Comparison of ENCODE assay signal across 20 cellular contexts in the genomic region with DNA sequence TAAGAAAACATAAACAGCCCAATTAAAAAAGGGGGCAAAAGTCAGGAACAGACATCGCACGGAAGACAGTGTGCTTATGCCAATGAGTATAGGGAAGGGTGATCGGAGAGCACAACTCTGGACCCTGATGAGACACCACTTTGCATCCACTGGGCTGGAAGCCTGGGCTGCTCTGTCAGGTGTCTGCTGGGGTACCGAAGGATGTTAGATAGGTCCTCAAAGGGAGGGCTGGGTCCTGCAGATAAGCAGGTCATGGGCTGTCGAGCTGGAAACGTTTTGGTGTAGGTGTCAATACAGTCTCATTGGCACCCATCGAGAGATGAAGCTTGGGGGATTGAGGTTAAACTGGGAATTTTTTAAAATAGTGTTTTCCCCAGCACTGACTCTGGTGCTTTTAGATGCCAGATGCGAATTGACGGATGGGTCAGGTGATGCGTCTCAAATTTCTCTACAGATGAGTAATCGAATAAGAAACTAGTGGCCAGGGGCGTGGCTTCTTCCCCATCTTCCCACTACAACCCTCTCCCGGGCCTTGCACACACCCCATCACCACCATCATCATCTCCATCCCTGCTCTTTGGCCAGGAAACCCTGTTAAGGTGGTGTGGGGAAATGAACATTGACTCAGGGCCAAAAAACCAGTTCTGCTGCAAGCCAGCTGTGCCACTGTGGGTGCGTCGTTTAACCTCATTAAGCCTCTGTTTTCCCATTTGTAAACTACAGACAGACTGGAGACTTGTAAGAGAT. TPM values are rescaled to one million over a fixed set of nuclear protein-coding genes. Genes with fewer than 3 reads are reported as not detected.
DNase-seq lines count a peak whose midpoint lies in the region; ATAC-seq, FAIRE-seq and TF ChIP-seq lines count a peak whose summit lies in the region.
"Had no signal": no experiment of that assay in that cellular context is flagged by ENCODE, and none has a peak within 500 bp of the region (broad histone marks: within the 10 kb centered on the region; RNA-seq: fewer than 3 reads in every experiment).

No MANE protein-coding gene starts in this region.

- H2BK5ac ChIP-seq in mesendoderm (ENCODE audit: low read length) = no peak overlapping the region

- H3K79me2 ChIP-seq in HepG2 (ENCODE audit: insufficient read depth, low read length) (no peaks in the 10 kb centered on the region), mesendoderm (ENCODE audit: control insufficient read depth, insufficient read depth, low read length) (no peaks in the 10 kb centered on the region)

- no peaks in the 10 kb centered on the region for H3K27me3 ChIP-seq in BLaER1 treated with 17β-estradiol and CSF1 and Interleukin-3, amounts not matched to agents 10 nM and 100 nM
- H3K27me3 ChIP-seq in HepG2 (ENCODE audit: control insufficient read depth in 1 of 2, insufficient read depth in 2 of 2, low read length in 2 of 2) = peaks cover 0 to 7% of the 10 kb centered on the region in 2 experiments; a peak in 3 of 5 replicates
- H3K27me3 ChIP-seq in mesendoderm (ENCODE audit: insufficient read depth, low read length, poor library complexity) = no peaks in the 10 kb centered on the region

- no peak overlapping the region for H2AK5ac ChIP-seq in mesendoderm (ENCODE audit: low read length)

- H4K5ac ChIP-seq in mesendoderm (ENCODE audit: low read length) = no peak overlapping the region

- ATAC-seq in HepG2 = no peak
- ATAC-seq: left lung had no signal

- no peak for TF ChIP-seq CTCF in GM12865 (IDR thresholded peaks at IDR 0.05; ENCODE audit: insufficient read depth, low read depth, low read length, missing control alignments)
- TF ChIP-seq CTCF in RWPE1 (conservative IDR thresholded peaks at IDR 0.05; ENCODE audit: low read depth) = no peak
- TF ChIP-seq CTCF in HepG2 (CRISPR knock-in tag; IDR thresholded peaks at IDR 0.05) = no peak

- CTCF ChIA-PET in RWPE1 (lab: Yijun Ruan, JAX) (interaction anchor here (0.6 kb wide), 1 partner anchor 30 kb away, joined by 4 read pairs; no protein-coding TSS in a partner anchor), HepG2 (lab: Yijun Ruan, JAX; ENCODE audit: low intra/inter-chr PET ratio, low total read pairs) (no interaction called here)

- BruUV-seq in HepG2 (replicated peaks; lab: Mats Ljungman, UMichigan) = no TSS peak

- peaks cover 66 to 100% (median 99%) of the 10 kb centered on the region in 10 experiments for H3K4me1 ChIP-seq in BLaER1 treated with 17β-estradiol and CSF1 and Interleukin-3, amounts not matched to agents 10 nM and 100 nM
- peaks cover 72% of the 10 kb centered on the region for H3K4me1 ChIP-seq in HepG2 (ENCODE audit: insufficient read depth, low read length)
- H3K4me1 ChIP-seq in mesendoderm (ENCODE audit: control insufficient read depth, low read depth, low read length) = no peaks in the 10 kb centered on the region
- H3K4me1 ChIP-seq: HAP-1 had no signal

- 0 out of 22 replicates have a peak, but pooled peaks cover 0 to 13% (median 0%) of the 10 kb centered on the region in 11 experiments for H3K36me3 ChIP-seq in BLaER1 treated with 17β-estradiol and CSF1 and Interleukin-3, amounts not matched to agents 10 nM and 100 nM
- H3K36me3 ChIP-seq in HepG2 (replicated peaks in 1 of 2; ENCODE audit: control insufficient read depth in 1 of 2, insufficient read depth in 2 of 2, low read length in 2 of 2) = no peaks in the 10 kb centered on the region
- no peaks in the 10 kb centered on the region for H3K36me3 ChIP-seq in mesendoderm (ENCODE audit: control insufficient read depth, insufficient read depth, low read length)
- H3K36me3 ChIP-seq: HAP-1, left lung had no signal

- TF ChIP-seq POLR2A in HepG2 (IDR thresholded peaks at IDR 0.05; ENCODE audit: insufficient read depth in 1 of 2, low read depth in 2 of 2, low read length in 2 of 2) = no peak

- no peak overlapping the region for H4K8ac ChIP-seq in mesendoderm (ENCODE audit: low read depth, low read length)

- no peak overlapping the region for H3K18ac ChIP-seq in mesendoderm (ENCODE audit: low read length)

- no peak overlapping the region for H2AFZ ChIP-seq in HepG2 (ENCODE audit: low read length)

- peaks cover 0 to 19% (median 8%) of the 10 kb centered on the region in 11 experiments; a peak in 14 of 22 replicates for H3K9me3 ChIP-seq in BLaER1 treated with 17β-estradiol and CSF1 and Interleukin-3, amounts not matched to agents 10 nM and 100 nM (replicated peaks in 1 of 11)
- H3K9me3 ChIP-seq in HepG2 (ENCODE audit: low read length) = peaks cover 5% of the 10 kb centered on the region; the same call in 1 of the 2 replicates
- H3K9me3 ChIP-seq: SK-N-SH had no signal

- H3K4ac ChIP-seq in mesendoderm (ENCODE audit: low read depth, low read length) = no peak overlapping the region

- no peak for FAIRE-seq in HepG2 (lab: Jason Lieb, UNC)
- FAIRE-seq: endometrium, GM18507 had no signal

- POLR2A ChIA-PET in RWPE1 (lab: Yijun Ruan, JAX; ENCODE audit: low non-redundant PET) = no interaction called here
- POLR2A ChIA-PET in HepG2 (lab: Yijun Ruan, JAX) = no interaction called here

- H3K9ac ChIP-seq in BLaER1 treated with 17β-estradiol and CSF1 and Interleukin-3, amounts not matched to agents 10 nM and 100 nM = peak overlapping the region in 8 of 11 experiments; percentile 39 to 92 (median 76); a peak in 12 of 22 replicates
- no peak overlapping the region for H3K9ac ChIP-seq in HepG2 (ENCODE audit: insufficient read depth, low read depth, low read length)
- H3K9ac ChIP-seq in mesendoderm (ENCODE audit: low read length) = no peak overlapping the region
- H3K9ac ChIP-seq: SK-N-SH had no signal

- peak; percentile 44 for DNase-seq in GM12865 (ENCODE audit: low read depth)
- peak; percentile 27 for DNase-seq in RWPE1 (ENCODE audit: low spot score)
- DNase-seq in HepG2 (ENCODE audit: low spot score) = no peak
- no peak for DNase-seq in NCI-H1436 treated with DMSO at 0.1 percent for 48 hours (lab: John Stamatoyannopoulos, UW)
- no peak for DNase-seq in NOMO-1 (lab: John Stamatoyannopoulos, UW; ENCODE audit: unreplicated experiment in 2 of 2)
- DNase-seq in mesendoderm = no peak
- DNase-seq: activated CD4-positive, CD25-positive, alpha-beta regulatory T cell treated with anti-CD3 and anti-CD28 coated beads, Interleukin-2, amount 50 U/mL, for 72 hours; activated naive CD4-positive, alpha-beta T cell; anterior cingulate cortex; foreskin fibroblast; Kasumi-1; left lung; NCI-H187; NCI-H510A; SK-N-SH; T1000 had no signal

- WGBS in HepG2 (ENCODE audit: low lambda C conversion rate) = 70% methylated on average over 15 of the region's 15 CpGs
- WGBS in mesendoderm (ENCODE audit: extremely low coverage, insufficient coverage, low lambda C conversion rate) = no CpG with 5 or more reads among the region's 15 CpGs

- H3K23ac ChIP-seq in mesendoderm (ENCODE audit: low read length) = no peak overlapping the region

- no peak overlapping the region for H2BK15ac ChIP-seq in mesendoderm (replicated peaks; ENCODE audit: low read depth)

- 0 out of 20 replicates have a peak overlapping the region, but pooled peaks of 1 of the 10 experiments have one; percentile 1 for H3K4me3 ChIP-seq in BLaER1 treated with 17β-estradiol and CSF1 and Interleukin-3, amounts not matched to agents 10 nM and 100 nM
- no peak overlapping the region for H3K4me3 ChIP-seq in GM12865 (ENCODE audit: low read depth, low read length)
- no peak overlapping the region for H3K4me3 ChIP-seq in HepG2 (replicated peaks in 1 of 3; ENCODE audit: insufficient read depth in 1 of 3, low read depth in 2 of 3, low read length in 3 of 3)
- H3K4me3 ChIP-seq in mesendoderm (ENCODE audit: low read length) = no peak overlapping the region
- H3K4me3 ChIP-seq: HAP-1, left lung had no signal

- H3K56ac ChIP-seq in mesendoderm (ENCODE audit: low read length) = no peak overlapping the region

- peak overlapping the region; percentile 40 to 94 (median 84) for H3K4me2 ChIP-seq in BLaER1 treated with 17β-estradiol and CSF1 and Interleukin-3, amounts not matched to agents 10 nM and 100 nM
- H3K4me2 ChIP-seq in HepG2 (ENCODE audit: low read depth, low read length) = no peak overlapping the region
- no peak overlapping the region for H3K4me2 ChIP-seq in mesendoderm (ENCODE audit: low read length)
- H3K4me2 ChIP-seq: SK-N-SH had no signal

- H2BK120ac ChIP-seq in mesendoderm (ENCODE audit: low read depth, low read length) = no peak overlapping the region

- in situ Hi-C loops in HepG2 (cut with HindIII; ENCODE audit: extremely low pct_ligation_motif_present, low pct_unique_long_range_greater_than_20kb) = no loop called here

- peak overlapping the region; percentile 69 to 99 (median 97); a peak in 21 of 22 replicates for H3K27ac ChIP-seq in BLaER1 treated with 17β-estradiol and CSF1 and Interleukin-3, amounts not matched to agents 10 nM and 100 nM
- H3K27ac ChIP-seq in RWPE1 (no peak overlapping the region), HepG2 (ENCODE audit: extremely low read length, insufficient read depth, low read length) (no peak overlapping the region), mesendoderm (ENCODE audit: low read depth, low read length) (no peak overlapping the region)
- H3K27ac ChIP-seq: left lung had no signal

- no peak for TF ChIP-seq EP300 in HepG2 (IDR thresholded peaks at IDR 0.05; ENCODE audit: low read depth in 2 of 2, low read length in 2 of 2)
- no peak for TF ChIP-seq EP300 in HepG2 (CRISPR knock-in tag; IDR thresholded peaks at IDR 0.05; ENCODE audit: borderline replicate concordance)

- TF ChIP-seq RAD21 in HepG2 (CRISPR knock-in tag; IDR thresholded peaks at IDR 0.05) = no peak

- no peaks in the 10 kb centered on the region for H4K20me1 ChIP-seq in BLaER1 treated with 17β-estradiol and CSF1 and Interleukin-3, amounts not matched to agents 10 nM and 100 nM
- H4K20me1 ChIP-seq in HepG2 (ENCODE audit: insufficient read depth, low read length) = no peaks in the 10 kb centered on the region

- no peaks in the 10 kb centered on the region for H3K79me1 ChIP-seq in mesendoderm (ENCODE audit: low read length)

- intact Hi-C loops in HepG2 (cut with micrococcal nuclease; ENCODE audit: unreplicated experiment) = no loop called here

RNA-seq across cellular contexts. Expression of a gene that starts 47.8 kb away (rescaled TPM):
- not detected in 2 replicates for total RNA-seq in HepG2 (2016; rRNA removed; fragmentation: Illumina TruSeq; extraction: Trizol)
- not detected in 2 replicates for total RNA-seq in HepG2 (2016; cell fraction: cytosol; rRNA removed; fragmentation: Illumina TruSeq; extraction: Trizol; ENCODE audit: low read depth)
- not detected in 2 replicates for total RNA-seq in HepG2 (2016; cell fraction: insoluble cytoplasmic fraction; rRNA removed; fragmentation: Illumina TruSeq; extraction: Trizol)
- total RNA-seq in HepG2 (2016; cell fraction: membrane; rRNA removed; fragmentation: Illumina TruSeq; extraction: Trizol) = not detected in 2 replicates
- not detected in 2 replicates for total RNA-seq in HepG2 (2016; cell fraction: nucleus; rRNA removed; fragmentation: Illumina TruSeq; extraction: Trizol)
- polyA plus RNA-seq in HepG2 (2011; rRNA removed) = not detected in 2 replicates
- 0.05 TPM in 1 of 2 replicates, not detected in the other for polyA plus RNA-seq in HepG2 (2011; cell fraction: cytosol; rRNA removed)
- polyA plus RNA-seq in HepG2 (2011; cell fraction: nucleus; rRNA removed) = 0.28 TPM in 1 of 2 replicates, not detected in the other
- polyA plus RNA-seq in HepG2 (2012) = not detected in 2 replicates
- not detected in 2 replicates for polyA plus RNA-seq in HepG2 (2016; cell fraction: cytosol; fragmentation: Illumina TruSeq; extraction: Trizol; ENCODE audit: low read depth)
- not detected in 2 replicates for polyA plus RNA-seq in HepG2 (2016; cell fraction: insoluble cytoplasmic fraction; fragmentation: Illumina TruSeq; extraction: Trizol; ENCODE audit: low read depth)
- polyA plus RNA-seq in HepG2 (2016; cell fraction: membrane; fragmentation: Illumina TruSeq; extraction: Trizol; ENCODE audit: low read depth) = not detected in 2 replicates
- not detected in 2 replicates for polyA plus RNA-seq in HepG2 (2016; cell fraction: nucleus; fragmentation: Illumina TruSeq; extraction: Trizol; ENCODE audit: insufficient read depth, low read depth)
- polyA minus RNA-seq in HepG2 (2011; rRNA and poly(A)+ RNA removed; ENCODE audit: low replicate concordance) = 0.61 TPM in 1 of 2 replicates, not detected in the other
- polyA minus RNA-seq in HepG2 (2011; cell fraction: cytosol; rRNA and poly(A)+ RNA removed) = not detected in 2 replicates
- polyA minus RNA-seq in HepG2 (2011; cell fraction: nucleus; rRNA and poly(A)+ RNA removed) = not detected in 2 replicates
- 0.07 TPM for polyA plus RNA-seq in mesendoderm (2013, experiment 1 of 2)
- polyA plus RNA-seq in mesendoderm (2013, experiment 2 of 2) = 0.07 TPM
- polyA plus RNA-seq: SK-N-SH had no signal

RNA-seq across cellular contexts. Expression of a gene that starts 51.7 kb away (rescaled TPM):
- total RNA-seq in HepG2 (2016; rRNA removed; fragmentation: Illumina TruSeq; extraction: Trizol) = 631 and 658 TPM in 2 replicates
- total RNA-seq in HepG2 (2016; cell fraction: cytosol; rRNA removed; fragmentation: Illumina TruSeq; extraction: Trizol; ENCODE audit: low read depth) = 381 and 407 TPM in 2 replicates
- total RNA-seq in HepG2 (2016; cell fraction: insoluble cytoplasmic fraction; rRNA removed; fragmentation: Illumina TruSeq; extraction: Trizol) = 648 and 655 TPM in 2 replicates
- total RNA-seq in HepG2 (2016; cell fraction: membrane; rRNA removed; fragmentation: Illumina TruSeq; extraction: Trizol) = 496 and 528 TPM in 2 replicates
- 310 and 337 TPM in 2 replicates for total RNA-seq in HepG2 (2016; cell fraction: nucleus; rRNA removed; fragmentation: Illumina TruSeq; extraction: Trizol)
- polyA plus RNA-seq in HepG2 (2011; rRNA removed) = 838 and 902 TPM in 2 replicates
- 1,053 and 1,212 TPM in 2 replicates for polyA plus RNA-seq in HepG2 (2011; cell fraction: cytosol; rRNA removed)
- polyA plus RNA-seq in HepG2 (2011; cell fraction: nucleus; rRNA removed) = 388 and 389 TPM in 2 replicates
- 443 and 505 TPM in 2 replicates for polyA plus RNA-seq in HepG2 (2012)
- 414 and 464 TPM in 2 replicates for polyA plus RNA-seq in HepG2 (2016; cell fraction: cytosol; fragmentation: Illumina TruSeq; extraction: Trizol; ENCODE audit: low read depth)
- polyA plus RNA-seq in HepG2 (2016; cell fraction: insoluble cytoplasmic fraction; fragmentation: Illumina TruSeq; extraction: Trizol; ENCODE audit: low read depth) = 675 and 705 TPM in 2 replicates
- 456 and 498 TPM in 2 replicates for polyA plus RNA-seq in HepG2 (2016; cell fraction: membrane; fragmentation: Illumina TruSeq; extraction: Trizol; ENCODE audit: low read depth)
- 604 and 614 TPM in 2 replicates for polyA plus RNA-seq in HepG2 (2016; cell fraction: nucleus; fragmentation: Illumina TruSeq; extraction: Trizol; ENCODE audit: insufficient read depth, low read depth)
- 364 and 524 TPM in 2 replicates for polyA minus RNA-seq in HepG2 (2011; rRNA and poly(A)+ RNA removed; ENCODE audit: low replicate concordance)
- 143 and 144 TPM in 2 replicates for polyA minus RNA-seq in HepG2 (2011; cell fraction: cytosol; rRNA and poly(A)+ RNA removed)
- 99.5 and 129 TPM in 2 replicates for polyA minus RNA-seq in HepG2 (2011; cell fraction: nucleus; rRNA and poly(A)+ RNA removed)
- 818 TPM for polyA plus RNA-seq in mesendoderm (2013, experiment 1 of 2)
- 789 TPM for polyA plus RNA-seq in mesendoderm (2013, experiment 2 of 2)

RNA-seq across cellular contexts. Expression of a gene that starts 51.9 kb away (rescaled TPM):
- total RNA-seq in HepG2 (2016; rRNA removed; fragmentation: Illumina TruSeq; extraction: Trizol) = 47.6 and 55.0 TPM in 2 replicates
- 56.6 and 69.3 TPM in 2 replicates for total RNA-seq in HepG2 (2016; cell fraction: cytosol; rRNA removed; fragmentation: Illumina TruSeq; extraction: Trizol; ENCODE audit: low read depth)
- 42.9 and 52.9 TPM in 2 replicates for total RNA-seq in HepG2 (2016; cell fraction: insoluble cytoplasmic fraction; rRNA removed; fragmentation: Illumina TruSeq; extraction: Trizol)
- total RNA-seq in HepG2 (2016; cell fraction: membrane; rRNA removed; fragmentation: Illumina TruSeq; extraction: Trizol) = 53.7 and 67.6 TPM in 2 replicates
- total RNA-seq in HepG2 (2016; cell fraction: nucleus; rRNA removed; fragmentation: Illumina TruSeq; extraction: Trizol) = 34.0 and 36.1 TPM in 2 replicates
- polyA plus RNA-seq in HepG2 (2011; rRNA removed) = 71.6 and 76.0 TPM in 2 replicates
- polyA plus RNA-seq in HepG2 (2011; cell fraction: cytosol; rRNA removed) = 60.8 and 68.0 TPM in 2 replicates
- 45.9 and 50.4 TPM in 2 replicates for polyA plus RNA-seq in HepG2 (2011; cell fraction: nucleus; rRNA removed)
- 29.9 and 30.5 TPM in 2 replicates for polyA plus RNA-seq in HepG2 (2012)
- 65.3 and 83.6 TPM in 2 replicates for polyA plus RNA-seq in HepG2 (2016; cell fraction: cytosol; fragmentation: Illumina TruSeq; extraction: Trizol; ENCODE audit: low read depth)
- polyA plus RNA-seq in HepG2 (2016; cell fraction: insoluble cytoplasmic fraction; fragmentation: Illumina TruSeq; extraction: Trizol; ENCODE audit: low read depth) = 58.1 and 66.0 TPM in 2 replicates
- 59.1 and 73.6 TPM in 2 replicates for polyA plus RNA-seq in HepG2 (2016; cell fraction: membrane; fragmentation: Illumina TruSeq; extraction: Trizol; ENCODE audit: low read depth)
- 69.1 and 78.6 TPM in 2 replicates for polyA plus RNA-seq in HepG2 (2016; cell fraction: nucleus; fragmentation: Illumina TruSeq; extraction: Trizol; ENCODE audit: insufficient read depth, low read depth)
- 61.8 and 82.3 TPM in 2 replicates for polyA minus RNA-seq in HepG2 (2011; rRNA and poly(A)+ RNA removed; ENCODE audit: low replicate concordance)
- polyA minus RNA-seq in HepG2 (2011; cell fraction: cytosol; rRNA and poly(A)+ RNA removed) = 27.0 and 43.3 TPM in 2 replicates
- polyA minus RNA-seq in HepG2 (2011; cell fraction: nucleus; rRNA and poly(A)+ RNA removed) = 44.0 and 45.6 TPM in 2 replicates
- 40.5 TPM for polyA plus RNA-seq in mesendoderm (2013, experiment 1 of 2)
- 39.9 TPM for polyA plus RNA-seq in mesendoderm (2013, experiment 2 of 2)

Comparison
In these comparisons a context has a peak if more than half of its experiments do, and no peak if none do; other contexts are left out.
1. H3K27ac ChIP-seq: peak in BLaER1 treated with 17β-estradiol and CSF1 and Interleukin-3, amounts not matched to agents 10 nM and 100 nM (11 of 11); none in RWPE1 (single experiment), HepG2 (single experiment) and mesendoderm (single experiment).
2. H3K4me2 ChIP-seq: peak in BLaER1 treated with 17β-estradiol and CSF1 and Interleukin-3, amounts not matched to agents 10 nM and 100 nM (11 of 11); none in HepG2 (single experiment) and mesendoderm (single experiment).
3. H3K9ac ChIP-seq: peak in BLaER1 treated with 17β-estradiol and CSF1 and Interleukin-3, amounts not matched to agents 10 nM and 100 nM (8 of 11); none in HepG2 (single experiment) and mesendoderm (single experiment).
4. DNase-seq: peak in GM12865 (single experiment) and RWPE1 (single experiment); none in HepG2 (single experiment), NCI-H1436 treated with DMSO at 0.1 percent for 48 hours (single experiment), NOMO-1 (0 of 2) and mesendoderm (single experiment).